ENCODE assay signal across 8 cellular contexts in the genomic region with DNA sequence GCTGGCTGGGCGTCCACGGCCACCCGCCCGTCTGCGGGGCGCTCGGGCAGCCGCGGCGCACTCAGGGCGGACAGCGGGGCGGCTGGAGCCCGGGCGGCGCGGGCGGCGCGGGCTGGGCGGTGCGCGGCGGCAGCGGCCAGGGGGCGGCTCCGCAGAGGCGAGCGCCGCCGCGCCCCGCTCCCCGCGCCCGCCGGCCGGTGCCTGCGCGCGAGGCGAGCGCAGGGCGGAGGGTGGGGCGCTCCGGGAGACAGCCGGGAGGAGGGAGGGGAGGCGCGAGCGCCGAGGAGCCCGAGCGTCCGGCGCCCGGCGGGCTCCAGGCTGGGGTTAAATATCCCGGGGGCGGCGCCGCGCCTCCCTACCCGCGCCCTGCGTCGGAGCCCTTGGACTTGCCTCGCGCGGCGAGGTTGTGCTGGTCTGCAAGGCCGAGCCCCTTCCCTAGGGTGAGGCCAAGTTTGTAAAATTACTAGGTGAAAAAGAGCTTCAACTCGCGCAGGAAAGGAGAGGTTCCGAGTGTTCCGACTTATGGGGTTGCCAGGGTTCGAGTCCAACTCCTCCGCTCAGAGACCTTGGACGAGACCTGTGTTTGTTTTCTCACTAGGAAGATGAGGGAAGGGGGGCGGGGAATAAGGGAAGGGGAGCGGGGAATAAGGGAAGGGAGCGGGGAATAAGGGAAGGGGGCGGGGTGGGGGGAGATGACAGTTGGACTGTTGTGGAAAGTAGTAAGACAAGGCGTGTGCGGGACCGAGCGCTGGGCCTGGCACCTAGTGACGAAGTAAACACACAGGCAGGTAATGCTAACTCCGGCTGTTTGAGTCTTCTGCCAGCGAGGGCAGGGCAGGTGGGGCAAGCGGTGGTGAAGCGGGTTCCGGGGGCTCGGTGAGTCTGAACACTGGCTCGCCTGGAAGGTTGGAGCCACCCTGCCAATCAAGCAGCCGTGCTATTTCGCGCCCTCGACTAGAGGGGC. TPM values are rescaled to one million over a fixed set of nuclear protein-coding genes. Genes with fewer than 3 reads are reported as not detected.
DNase-seq lines count a peak whose midpoint lies in the region; ATAC-seq, FAIRE-seq and TF ChIP-seq lines count a peak whose summit lies in the region.

A gene (minus strand): TSS at position 301 of the 964 bp plus-strand sequence. CDS start 311 bp downstream, outside the sequence.

- no peak within 1 kb of the TSS for H2AFZ ChIP-seq in H1 (ENCODE audit: low read length)

- H3K9ac ChIP-seq in H1 (replicated peaks in 1 of 4; ENCODE audit: extremely low read depth in 1 of 4, low read depth in 3 of 4, low read length in 3 of 4): peak within 1 kb of the TSS in 1 of 4 experiments; percentile 73; a peak in 1 of 7 replicates
- peak within 1 kb of the TSS; percentile 18 to 56 for H3K9ac ChIP-seq in mucosa of rectum (ENCODE audit: low read depth in 1 of 2, low read length in 2 of 2)

- CTCF ChIA-PET in H1 (lab: Charles Lee; ENCODE audit: partially characterized antibody): no interaction called here

- no peak for TF ChIP-seq EP300 in H1 (IDR thresholded peaks at IDR 0.05; ENCODE audit: borderline replicate concordance in 1 of 2, low read depth in 2 of 2, low read length in 2 of 2)

- peaks cover 5% of the 10 kb centered on the region for H3K23me2 ChIP-seq in H1 (ENCODE audit: low read depth, low read length)

- H2BK15ac ChIP-seq in H1 (ENCODE audit: low read length): no peak within 1 kb of the TSS

- H3K18ac ChIP-seq in H1 (ENCODE audit: extremely low read depth, low read length): no peak within 1 kb of the TSS

- no peak within 1 kb of the TSS for H3K4ac ChIP-seq in H1 (replicated peaks; ENCODE audit: insufficient read length, low read depth, low read length)

- no peak within 1 kb of the TSS for H2AK5ac ChIP-seq in H1 (ENCODE audit: low read depth, low read length)

- H2BK20ac ChIP-seq in H1 (ENCODE audit: low read length): no peak within 1 kb of the TSS

- no peak for FAIRE-seq in H1 (lab: Jason Lieb, UNC)

- peak within 1 kb of the TSS; percentile 90 to 95 for H3K4me2 ChIP-seq in H1 (ENCODE audit: insufficient read depth in 1 of 2, low read depth in 2 of 2, low read length in 2 of 2)

- H3K23ac ChIP-seq in H1 (ENCODE audit: insufficient read length): no peak within 1 kb of the TSS

- H3K36me3 ChIP-seq in H1 (ENCODE audit: control insufficient read depth in 2 of 4, insufficient read depth in 4 of 4, low read length in 3 of 4) (no peaks in the 10 kb centered on the region; a peak in 1 of 8 replicates), mucosa of rectum (ENCODE audit: control insufficient read depth in 2 of 2, insufficient read depth in 2 of 2, low read length in 2 of 2) (no peaks in the 10 kb centered on the region)

- no peak within 1 kb of the TSS for H2BK12ac ChIP-seq in H1 (ENCODE audit: low read depth, low read length)

- no peak within 1 kb of the TSS for H3K14ac ChIP-seq in H1 (ENCODE audit: insufficient read length)

- no peaks in the 10 kb centered on the region for H3K79me1 ChIP-seq in H1 (ENCODE audit: low read depth, low read length)

- no peak within 1 kb of the TSS for H4K5ac ChIP-seq in H1 (ENCODE audit: insufficient read length, low read depth, low read length)

- H3K27ac ChIP-seq in H1 (ENCODE audit: low read depth, low read length): no peak within 1 kb of the TSS
- peak within 1 kb of the TSS; percentile 28 to 56 for H3K27ac ChIP-seq in mucosa of rectum (ENCODE audit: low read depth in 2 of 2, low read length in 2 of 2)

- 6% methylated on average over 42 of the region's 98 CpGs; no CpG with 5 or more reads in 1 of the 2 experiments for WGBS in H1 (ENCODE audit: extremely low coverage in 1 of 2, insufficient coverage in 1 of 2, insufficient read length in 1 of 2, insufficient replicate concordance in 2 of 2, low coverage in 1 of 2, low lambda C conversion rate in 2 of 2, missing lambda C conversion rate in 1 of 2), 2 experiments

- H3K4me1 ChIP-seq in H1 (replicated peaks in 1 of 4; ENCODE audit: control insufficient read depth in 3 of 4, insufficient read depth in 4 of 4, low read length in 3 of 4) (peaks cover 0 to 3% (median 0%) of the 10 kb centered on the region in 4 experiments; a peak in 2 of 7 replicates), mucosa of rectum (ENCODE audit: control insufficient read depth in 2 of 2, insufficient read depth in 2 of 2, low read length in 2 of 2) (peaks cover 5 to 7% of the 10 kb centered on the region in 2 donors)

- no peak within 1 kb of the TSS for H2BK120ac ChIP-seq in H1 (replicated peaks; ENCODE audit: low read depth, low read length)

- H4K91ac ChIP-seq in H1 (replicated peaks; ENCODE audit: insufficient read length, low read length): no peak within 1 kb of the TSS

- POLR2A ChIA-PET in H1 (lab: Charles Lee; ENCODE audit: partially characterized antibody): interaction anchor here (0.6 to 1.4 kb wide), 3 partner anchors 18 to 25 kb away, joined by 3 to 4 read pairs (median 3); no protein-coding TSS in a partner anchor

- H3K27me3 ChIP-seq in H1 (replicated peaks in 1 of 4; ENCODE audit: control insufficient read depth in 3 of 4, extremely low read depth in 1 of 4, insufficient read depth in 3 of 4, low read length in 3 of 4) (peaks cover 16 to 48% (median 39%) of the 10 kb centered on the region in 4 experiments), mucosa of rectum (ENCODE audit: control insufficient read depth in 2 of 2, insufficient read depth in 2 of 2, low read length in 2 of 2) (peaks cover 3 to 4% of the 10 kb centered on the region in 2 donors)

- no peaks in the 10 kb centered on the region for H3K79me2 ChIP-seq in H1 (ENCODE audit: control insufficient read depth in 1 of 2, insufficient read depth in 2 of 2, low read length in 2 of 2)

- H4K20me1 ChIP-seq in H1 (replicated peaks in 1 of 2; ENCODE audit: control insufficient read depth in 1 of 2, insufficient read depth in 2 of 2, low read length in 2 of 2): peaks cover 0 to 4% of the 10 kb centered on the region in 2 experiments

- no peak for TF ChIP-seq CTCF in H1 (IDR thresholded peaks at IDR 0.05; ENCODE audit: control extremely low read depth in 1 of 3, insufficient read depth in 1 of 3, low read depth in 1 of 3, low read length in 3 of 3)

- no peak within 1 kb of the TSS for H2BK5ac ChIP-seq in H1 (ENCODE audit: low read depth, low read length)

- H4K8ac ChIP-seq in H1 (ENCODE audit: extremely low read depth, insufficient read depth, low read length): peak within 1 kb of the TSS; percentile 62

- no peaks in the 10 kb centered on the region for H3K9me3 ChIP-seq in H1 (ENCODE audit: insufficient read depth in 2 of 2, low read depth in 1 of 2, low read length in 1 of 2)
- no peaks in the 10 kb centered on the region for H3K9me3 ChIP-seq in mucosa of rectum (ENCODE audit: control insufficient read depth in 2 of 2, low read length in 2 of 2)

- no peak for TF ChIP-seq RAD21 in H1 (IDR thresholded peaks at IDR 0.05 in 1 of 2, conservative IDR thresholded peaks at IDR 0.05 in 1 of 2; ENCODE audit: low read depth in 2 of 2, low read length in 2 of 2)

- ATAC-seq in HG02588 (IDR thresholded peaks at IDR 0.05; ENCODE audit: unreplicated experiment): no peak
- ATAC-seq in HG03108 (IDR thresholded peaks at IDR 0.05; ENCODE audit: unreplicated experiment): no peak

- TF ChIP-seq POLR2A in H1 (IDR thresholded peaks at IDR 0.05; ENCODE audit: control extremely low read depth in 1 of 2, low read depth in 2 of 2, low read length in 2 of 2): no peak

- no peak within 1 kb of the TSS for H3K56ac ChIP-seq in H1 (replicated peaks; ENCODE audit: insufficient read length, low read depth, low read length)

- DNase-seq in NCI-H460 (ENCODE audit: extremely low read depth, low read depth) (peak; percentile 6), H1 (ENCODE audit: low read depth in 1 of 2, low spot score in 2 of 2) (peak in 1 of 2 experiments; percentile 57), globus pallidus (ENCODE audit: low spot score) (no peak)
- DNase-seq in NK-92 treated with Interleukin-12 subunit alpha and Interleukin-12 subunit beta, amount 100 ng/mL, for 24 hours (lab: John Stamatoyannopoulos, UW): no peak

- H3K4me3 ChIP-seq in GM08714 (ENCODE audit: low read length) (peak within 1 kb of the TSS; percentile 29; the same call in 1 of the 2 replicates), H1 (ENCODE audit: extremely low read depth in 1 of 4, insufficient read depth in 2 of 4, low read depth in 3 of 4, low read length in 4 of 4) (peak within 1 kb of the TSS; percentile 49 to 84 (median 60)), mucosa of rectum (ENCODE audit: low read length in 2 of 2) (peak within 1 kb of the TSS; percentile 60 to 69)

TF ChIP-seq in H1, 55 proteins besides CTCF, POLR2A, EP300 and RAD21:
- no peak for TF ChIP-seq CTBP2 (IDR thresholded peaks at IDR 0.05; ENCODE audit: borderline replicate concordance, insufficient read depth, insufficient read length, low read length)
- TF ChIP-seq SP1 (IDR thresholded peaks at IDR 0.05; ENCODE audit: low read depth, low read length): no peak
- 0 out of 4 replicates have a peak, but pooled peaks of 1 of the 2 experiments have one; percentile 19 for TF ChIP-seq SIN3A (conservative IDR thresholded peaks at IDR 0.05 in 1 of 2, IDR thresholded peaks at IDR 0.05 in 1 of 2; ENCODE audit: low read depth in 1 of 2, low read length in 2 of 2)
- no peak for TF ChIP-seq CBX5 (IDR thresholded peaks at IDR 0.05; ENCODE audit: low read depth, low read length)
- no peak for TF ChIP-seq CHD1 (IDR thresholded peaks at IDR 0.05; ENCODE audit: low read depth, low read length)
- no peak for TF ChIP-seq ZNF274 (IDR thresholded peaks at IDR 0.05; ENCODE audit: borderline replicate concordance, extremely low read depth, low read length)
- TF ChIP-seq ASH2L (IDR thresholded peaks at IDR 0.05; ENCODE audit: low read length): peak; percentile 35
- TF ChIP-seq JUN (IDR thresholded peaks at IDR 0.05; ENCODE audit: low read depth, low read length): no peak
- TF ChIP-seq FOSL1 (IDR thresholded peaks at IDR 0.05; ENCODE audit: insufficient read depth, low read depth, low read length): no peak
- no peak for TF ChIP-seq SRF (IDR thresholded peaks at IDR 0.05; ENCODE audit: low read depth, low read length)
- TF ChIP-seq KDM4A (IDR thresholded peaks at IDR 0.05; ENCODE audit: low read depth, low read length, severe bottlenecking): peak; percentile 52

RNA-seq across cellular contexts. Expression of the gene that starts here (rescaled TPM):
- total RNA-seq in NCI-H460 (2014; rRNA removed; shearing (Covaris generic)): 0.07 TPM in 1 of 2 replicates, not detected in the other
- 0.54 TPM in 1 of 2 replicates, not detected in the other for polyA plus RNA-seq in NCI-H460 (2014; cell fraction: nucleus; rRNA removed)
- 0.27 and 0.67 TPM in 2 replicates for total RNA-seq in H1 (2021; fragmentation: NEBNext Ultra II Directional; extraction: Animal tissue kit (Norgen Biotek cat#: 25700))
- 0.16 and 0.23 TPM in 2 replicates for polyA plus RNA-seq in H1 (2011; rRNA removed)
- polyA plus RNA-seq in H1 (2011; cell fraction: cytosol; rRNA removed): 0.21 TPM
- polyA plus RNA-seq in H1 (2011; cell fraction: nucleus; rRNA removed): 0.16 TPM
- polyA plus RNA-seq in H1 (2012, experiment 1 of 2): 0.34 to 0.62 TPM (median 0.47 TPM) in 4 replicates
- polyA plus RNA-seq in H1 (2012, experiment 2 of 2): 0.62 TPM
- 0.18 TPM for polyA plus RNA-seq in H1 (2013, experiment 1 of 2)
- polyA plus RNA-seq in H1 (2013, experiment 2 of 2): 0.22 TPM
- polyA minus RNA-seq in H1 (2011; rRNA and poly(A)+ RNA removed): 0.19 and 0.68 TPM in 2 replicates
- polyA minus RNA-seq in H1 (2011; cell fraction: cytosol; rRNA and poly(A)+ RNA removed): not detected
- not detected for polyA minus RNA-seq in H1 (2011; cell fraction: nucleus; rRNA and poly(A)+ RNA removed)

Comparison
In these comparisons a context has a peak if more than half of its experiments do, and no peak if none do; other contexts are left out.
1. Peak in DNase-seq in NCI-H460; RNA of the gene not detected or under 1 TPM.